In the genomic region with DNA sequence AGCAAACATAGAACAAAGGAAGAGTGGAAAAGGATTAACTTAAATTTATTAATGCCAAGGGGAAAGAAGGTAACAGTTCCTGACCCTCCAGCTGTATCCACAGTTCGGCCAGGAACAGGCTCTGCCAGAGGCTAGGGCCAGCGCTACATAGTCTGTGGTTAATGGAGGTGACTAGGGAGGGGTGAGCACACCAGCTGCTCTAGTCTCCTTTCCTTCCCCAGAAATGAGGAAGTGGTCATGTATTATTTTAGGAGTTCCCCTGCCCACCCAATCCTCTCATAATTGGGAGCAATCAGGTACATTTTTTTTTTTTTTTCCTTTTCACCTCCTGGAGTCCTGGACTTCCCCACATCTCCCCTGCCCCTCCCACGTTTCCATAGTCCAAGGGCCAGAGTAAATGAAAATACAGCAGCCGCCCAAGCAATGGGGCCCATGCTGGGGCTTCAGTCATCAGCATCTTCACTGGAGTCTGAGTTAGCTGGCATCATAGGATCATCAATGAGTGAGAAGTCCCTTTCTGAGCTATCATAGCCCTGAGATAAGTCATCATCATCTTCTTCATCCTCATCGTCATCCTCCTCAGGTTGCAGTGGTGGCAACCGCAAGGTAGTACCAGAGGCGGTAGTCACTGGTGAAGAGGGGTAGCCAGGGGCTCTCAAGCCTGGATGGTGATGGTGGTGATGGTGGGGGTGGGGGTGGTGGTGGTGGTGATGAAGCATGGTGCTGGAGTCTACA, we compare ENCODE assay signal across 8 cellular contexts. TPM values are rescaled to one million over a fixed set of nuclear protein-coding genes. Genes with fewer than 3 reads are reported as not detected.
DNase-seq lines count a peak whose midpoint lies in the region; ATAC-seq and TF ChIP-seq lines count a peak whose summit lies in the region.

No MANE protein-coding gene starts in this region.

- H3K4me1 Mint-ChIP-seq in CD4-positive, alpha-beta memory T cell, result peaks cover 22 to 43% (median 33%) of the 10 kb centered on the region in 4 donors
- H3K4me1 Mint-ChIP-seq in memory B cell, result peaks cover 25% of the 10 kb centered on the region

- H4K20me1 ChIP-seq in HCT116 (ENCODE audit: insufficient read depth), result no peaks in the 10 kb centered on the region; the same call in 1 of the 2 replicates

- no peak for ATAC-seq in HCT116
- peak; percentile 40 for ATAC-seq in memory B cell (ENCODE audit: low read depth)
- no peak for ATAC-seq in GM21360 (IDR thresholded peaks at IDR 0.05; ENCODE audit: unreplicated experiment)
- ATAC-seq in HG03025 (IDR thresholded peaks at IDR 0.05; ENCODE audit: low FRiP score, unreplicated experiment), result no peak

- no peak for TF ChIP-seq CTCF in HCT116 (IDR thresholded peaks at IDR 0.05 in 2 of 3, conservative IDR thresholded peaks at IDR 0.05 in 1 of 3; ENCODE audit: borderline replicate concordance in 1 of 3, insufficient read depth in 1 of 3, low read depth in 2 of 3, low read length in 2 of 3)

- POLR2A ChIA-PET in CD4-positive, alpha-beta memory T cell (lab: Charles Lee; ENCODE audit: partially characterized antibody), result interaction anchor here (1.2 to 1.8 kb wide), 7 partner anchors 10 to 154 kb away, joined by 3 to 15 read pairs (median 9); a partner anchor contains a TSS
- POLR2A ChIA-PET in HCT116 (lab: Charles Lee), result no interaction called here

- H3K4me2 ChIP-seq in HCT116 (ENCODE audit: low read length), result peak overlapping the region; percentile 67; the same call in 1 of the 2 replicates

- H3K4me3 ChIP-seq in CD4-positive, alpha-beta memory T cell (ENCODE audit: low read length in 2 of 2), result no peak overlapping the region
- H3K4me3 ChIP-seq in HCT116 (replicated peaks in 1 of 2; ENCODE audit: low read depth in 1 of 2, low read length in 2 of 2), result no peak overlapping the region; a peak in 1 of 4 replicates

- peak overlapping the region; percentile 82 for H3K27ac ChIP-seq in CD4-positive, alpha-beta memory T cell (ENCODE audit: low read depth, low read length)
- H3K27ac ChIP-seq in HCT116 (ENCODE audit: low read depth, low read length), result no peak overlapping the region; the same call in 1 of the 2 replicates

- H3K4me3 Mint-ChIP-seq in CD4-positive, alpha-beta memory T cell, result peak overlapping the region; percentile 95 to 100 (median 97)
- peak overlapping the region; percentile 99 for H3K4me3 Mint-ChIP-seq in memory B cell

- intact Hi-C loops in CD4-positive, alpha-beta memory T cell (cut with micrococcal nuclease), result loop anchor here (2.0 kb wide), 3 partner anchors 51 to 145 kb away; no protein-coding TSS in a partner anchor
- intact Hi-C loops in HCT116 (cut with micrococcal nuclease), result no loop called here

- H3K79me2 ChIP-seq in HCT116 (ENCODE audit: insufficient read depth, low read length), result peaks cover 38% of the 10 kb centered on the region

- peak in 1 of 5 donors; percentile 43 for DNase-seq in CD4-positive, alpha-beta memory T cell
- DNase-seq in HCT116 (ENCODE audit: low read depth, low spot score) (no peak), UCSD-AML1 (lab: John Stamatoyannopoulos, UW; ENCODE audit: unreplicated experiment) (peak; percentile 55), memory B cell (ENCODE audit: low spot score in 2 of 2) (peak in 1 of 2 donors; percentile 13), dedifferentiated amniotic fluid mesenchymal stem cell (ENCODE audit: extremely low spot score) (no peak), EL (no peak)

- H3K9me3 Mint-ChIP-seq in CD4-positive, alpha-beta memory T cell, result no peaks in the 10 kb centered on the region
- H3K9me3 Mint-ChIP-seq in memory B cell, result no peaks in the 10 kb centered on the region

- no peaks in the 10 kb centered on the region for H3K9me2 ChIP-seq in HCT116 (ENCODE audit: insufficient read depth)

- H3K27ac Mint-ChIP-seq in CD4-positive, alpha-beta memory T cell, result peak overlapping the region; percentile 96 to 100 (median 99)
- peak overlapping the region; percentile 98 for H3K27ac Mint-ChIP-seq in memory B cell

- CTCF ChIA-PET in CD4-positive, alpha-beta memory T cell (lab: Charles Lee; ENCODE audit: partially characterized antibody), result interaction anchor here (0.6 kb wide), 1 partner anchor 19 kb away, joined by 3 read pairs; no protein-coding TSS in a partner anchor
- CTCF ChIA-PET in HCT116 (lab: Charles Lee), result interaction anchor here (0.7 to 1.3 kb wide), 2 partner anchors 62 to 91 kb away, joined by 3 to 4 read pairs; a partner anchor contains a TSS

- peaks cover 5 to 43% of the 10 kb centered on the region in 2 donors for H3K36me3 Mint-ChIP-seq in CD4-positive, alpha-beta memory T cell
- peaks cover 3% of the 10 kb centered on the region for H3K36me3 Mint-ChIP-seq in memory B cell

- no peak overlapping the region; the same call in 1 of the 2 replicates for H3K9ac ChIP-seq in HCT116 (ENCODE audit: low read length)

- no peaks in the 10 kb centered on the region for H3K27me3 Mint-ChIP-seq in CD4-positive, alpha-beta memory T cell
- H3K27me3 Mint-ChIP-seq in memory B cell, result no peaks in the 10 kb centered on the region

- RAD21 ChIA-PET in HCT116 (lab: Charles Lee; ENCODE audit: low non-redundant PET in 1 of 2, low total read pairs in 2 of 2, uncharacterized antibody in 2 of 2, unreplicated experiment in 2 of 2), result no interaction called here

- no peak for TF ChIP-seq RAD21 in HCT116 (IDR thresholded peaks at IDR 0.05; ENCODE audit: low read depth)

- no peaks in the 10 kb centered on the region for H3K9me3 ChIP-seq in CD4-positive, alpha-beta memory T cell (ENCODE audit: control insufficient read depth in 1 of 2, low read length in 2 of 2)
- no peaks in the 10 kb centered on the region for H3K9me3 ChIP-seq in HCT116 (ENCODE audit: control insufficient read depth in 1 of 2, insufficient read depth in 1 of 2, low read depth in 1 of 2, low read length in 2 of 2)

- peaks cover 20% of the 10 kb centered on the region for H3K36me3 ChIP-seq in CD4-positive, alpha-beta memory T cell (ENCODE audit: insufficient read depth, low read length)
- H3K36me3 ChIP-seq in HCT116 (ENCODE audit: control insufficient read depth in 1 of 2, insufficient read depth in 2 of 2, low read length in 2 of 2), result peaks cover 17 to 30% of the 10 kb centered on the region in 2 experiments; a peak in 3 of 4 replicates

- no peaks in the 10 kb centered on the region for H3K27me3 ChIP-seq in CD4-positive, alpha-beta memory T cell (ENCODE audit: insufficient read depth, low read length)
- no peaks in the 10 kb centered on the region for H3K27me3 ChIP-seq in HCT116 (ENCODE audit: insufficient read depth, low read length)

- H2AFZ ChIP-seq in HCT116 (ENCODE audit: low read depth, low read length, poor library complexity, severe bottlenecking), result peak overlapping the region; percentile 19

- peaks cover 39% of the 10 kb centered on the region for H3K4me1 ChIP-seq in CD4-positive, alpha-beta memory T cell (ENCODE audit: insufficient read depth, low read length)
- H3K4me1 ChIP-seq in HCT116 (ENCODE audit: control insufficient read depth in 1 of 2, insufficient read depth in 2 of 2, low read length in 2 of 2), result peaks cover 7 to 17% of the 10 kb centered on the region in 2 experiments; a peak in 3 of 4 replicates

- no peak for TF ChIP-seq POLR2A in HCT116 (IDR thresholded peaks at IDR 0.05; ENCODE audit: borderline replicate concordance, extremely low read depth, insufficient read depth, insufficient read length)

- BruUV-seq in HCT116 (replicated peaks; lab: Mats Ljungman, UMichigan), result no TSS peak

TF ChIP-seq in HCT116, 20 proteins besides CTCF, POLR2A, EP300 and RAD21 (continues in another document):
- TF ChIP-seq SP1 (IDR thresholded peaks at IDR 0.05; ENCODE audit: low read depth) (no peak), POLR2AphosphoS5 (IDR thresholded peaks at IDR 0.05; ENCODE audit: low read depth, low read length) (no peak), CBX3 (IDR thresholded peaks at IDR 0.05; ENCODE audit: low read depth) (no peak), FOSL1 (IDR thresholded peaks at IDR 0.05; ENCODE audit: low read depth) (no peak), EZH2phosphoT487 (IDR thresholded peaks at IDR 0.05; ENCODE audit: borderline replicate concordance) (no peak)
- TF ChIP-seq, protein P1, sequence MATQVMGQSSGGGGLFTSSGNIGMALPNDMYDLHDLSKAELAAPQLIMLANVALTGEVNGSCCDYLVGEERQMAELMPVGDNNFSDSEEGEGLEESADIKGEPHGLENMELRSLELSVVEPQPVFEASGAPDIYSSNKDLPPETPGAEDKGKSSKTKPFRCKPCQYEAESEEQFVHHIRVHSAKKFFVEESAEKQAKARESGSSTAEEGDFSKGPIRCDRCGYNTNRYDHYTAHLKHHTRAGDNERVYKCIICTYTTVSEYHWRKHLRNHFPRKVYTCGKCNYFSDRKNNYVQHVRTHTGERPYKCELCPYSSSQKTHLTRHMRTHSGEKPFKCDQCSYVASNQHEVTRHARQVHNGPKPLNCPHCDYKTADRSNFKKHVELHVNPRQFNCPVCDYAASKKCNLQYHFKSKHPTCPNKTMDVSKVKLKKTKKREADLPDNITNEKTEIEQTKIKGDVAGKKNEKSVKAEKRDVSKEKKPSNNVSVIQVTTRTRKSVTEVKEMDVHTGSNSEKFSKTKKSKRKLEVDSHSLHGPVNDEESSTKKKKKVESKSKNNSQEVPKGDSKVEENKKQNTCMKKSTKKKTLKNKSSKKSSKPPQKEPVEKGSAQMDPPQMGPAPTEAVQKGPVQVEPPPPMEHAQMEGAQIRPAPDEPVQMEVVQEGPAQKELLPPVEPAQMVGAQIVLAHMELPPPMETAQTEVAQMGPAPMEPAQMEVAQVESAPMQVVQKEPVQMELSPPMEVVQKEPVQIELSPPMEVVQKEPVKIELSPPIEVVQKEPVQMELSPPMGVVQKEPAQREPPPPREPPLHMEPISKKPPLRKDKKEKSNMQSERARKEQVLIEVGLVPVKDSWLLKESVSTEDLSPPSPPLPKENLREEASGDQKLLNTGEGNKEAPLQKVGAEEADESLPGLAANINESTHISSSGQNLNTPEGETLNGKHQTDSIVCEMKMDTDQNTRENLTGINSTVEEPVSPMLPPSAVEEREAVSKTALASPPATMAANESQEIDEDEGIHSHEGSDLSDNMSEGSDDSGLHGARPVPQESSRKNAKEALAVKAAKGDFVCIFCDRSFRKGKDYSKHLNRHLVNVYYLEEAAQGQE (IDR thresholded peaks at IDR 0.05; ENCODE audit: low read depth), result no peak

RNA-seq across cellular contexts. Expression of a gene that starts 1.5 kb away (rescaled TPM):
- total RNA-seq in CD4-positive, alpha-beta memory T cell, result 10 to 100 TPM; 84.5 to 87.2 TPM
- polyA plus RNA-seq in CD4-positive, alpha-beta memory T cell, result 10 to 100 TPM; 60.6 to 84.5 TPM
- 154 TPM for total RNA-seq in HCT116 (2021; ENCODE audit: unreplicated experiment)
- polyA plus RNA-seq in HCT116 (2012), result 81.8 and 107 TPM in 2 replicates
